Comparison of ENCODE assay signal across 10 cellular contexts in genomic region chrX:154719132-154719675, GRCh38. TPM values are rescaled to one million over a fixed set of nuclear protein-coding genes. Genes with fewer than 3 reads are reported as not detected.
DNase-seq lines count a peak whose midpoint lies in the region; ATAC-seq and TF ChIP-seq lines count a peak whose summit lies in the region.
"Had no signal": no experiment of that assay in that cellular context is flagged by ENCODE, and none has a peak within 500 bp of the region (broad histone marks: within the 10 kb centered on the region; RNA-seq: fewer than 3 reads in every experiment).

No MANE protein-coding gene starts in this region.

- TF ChIP-seq CTCF in AG04450 (IDR thresholded peaks at IDR 0.05; ENCODE audit: low read depth, low read length) (no peak), Loucy (conservative IDR thresholded peaks at IDR 0.05; ENCODE audit: low read length) (no peak), progenitor cell of endocrine pancreas (IDR thresholded peaks at IDR 0.05; ENCODE audit: unreplicated experiment) (no peak)

- DNase-seq in AG04450 (ENCODE audit: low read depth, low spot score): no peak
- peak; percentile 61 for DNase-seq in activated CD4-positive, alpha-beta memory T cell treated with anti-CD3 and anti-CD28 coated beads, Interleukin-2, amount 10 ng/mL, durations not matched to agents 7 days and 5 days
- DNase-seq in right cardiac atrium: no peak
- no peak for DNase-seq in NCI-H1436 treated with DMSO at 0.1 percent for 48 hours (lab: John Stamatoyannopoulos, UW)
- DNase-seq in progenitor cell of endocrine pancreas (ENCODE audit: low spot score, unreplicated experiment): no peak
- DNase-seq: DMS153 had no signal

- no peaks in the 10 kb centered on the region for H3K9me3 ChIP-seq in AG04450 (ENCODE audit: control insufficient read depth, insufficient read depth, low read length)
- H3K9me3 ChIP-seq in Loucy (ENCODE audit: insufficient read depth, low read depth, low read length): no peaks in the 10 kb centered on the region
- no peaks in the 10 kb centered on the region for H3K9me3 ChIP-seq in right cardiac atrium (ENCODE audit: control insufficient read depth, low read length)

- H3K9me2 ChIP-seq in Loucy (replicated peaks; ENCODE audit: low read depth, low read length): no peaks in the 10 kb centered on the region

- POLR2A ChIA-PET in AG04450 (lab: Yijun Ruan, JAX): no interaction called here
- POLR2A ChIA-PET in activated CD4-positive, alpha-beta memory T cell treated with anti-CD3 and anti-CD28 coated beads, Interleukin-2, amount 10 ng/mL, durations not matched to agents 7 days and 5 days (lab: Charles Lee): interaction anchor here (1.4 to 4.8 kb wide), 6 partner anchors 9 to 43 kb away, joined by 4 to 32 read pairs (median 10); partner anchors contain the start of genes DKC1 and GAB3

- 60% methylated on average over 6 of the region's 6 CpGs for WGBS in right cardiac atrium

- peaks cover 80% of the 10 kb centered on the region for H3K4me1 Mint-ChIP-seq in activated CD4-positive, alpha-beta memory T cell treated with anti-CD3 and anti-CD28 coated beads, Interleukin-2, amount 10 ng/mL, durations not matched to agents 7 days and 5 days
- no peaks in the 10 kb centered on the region for H3K4me1 Mint-ChIP-seq in progenitor cell of endocrine pancreas (ENCODE audit: low read depth)

- H3K27ac ChIP-seq in AG04450 (ENCODE audit: low read depth, low read length) (peak overlapping the region; percentile 31), right cardiac atrium (ENCODE audit: low read length) (peak overlapping the region; percentile 12)
- H3K27ac ChIP-seq: SK-N-MC had no signal

- H3K27me3 Mint-ChIP-seq in activated CD4-positive, alpha-beta memory T cell treated with anti-CD3 and anti-CD28 coated beads, Interleukin-2, amount 10 ng/mL, durations not matched to agents 7 days and 5 days: no peaks in the 10 kb centered on the region
- no peaks in the 10 kb centered on the region for H3K27me3 Mint-ChIP-seq in progenitor cell of endocrine pancreas

- H3F3A ChIP-seq in Loucy (ENCODE audit: low read depth): no peaks in the 10 kb centered on the region

- H3K9me3 Mint-ChIP-seq in activated CD4-positive, alpha-beta memory T cell treated with anti-CD3 and anti-CD28 coated beads, Interleukin-2, amount 10 ng/mL, durations not matched to agents 7 days and 5 days: peaks cover 7% of the 10 kb centered on the region
- H3K9me3 Mint-ChIP-seq in progenitor cell of endocrine pancreas (ENCODE audit: low read depth): peaks cover 16% of the 10 kb centered on the region

- H3K4me1 ChIP-seq in Loucy (ENCODE audit: insufficient read depth, low read length, poor library complexity, severe bottlenecking) (peaks cover 41% of the 10 kb centered on the region), right cardiac atrium (ENCODE audit: control insufficient read depth, insufficient read depth, low read length) (peaks cover 2% of the 10 kb centered on the region)

- intact Hi-C loops in right cardiac atrium (cut with DNase I): loop anchor here in 1 of 4 donors (5.0 kb wide), 1 partner anchor 33 kb away; the partner anchor contains the start of gene GAB3

- H3K27me3 ChIP-seq in AG04450 (ENCODE audit: control insufficient read depth, insufficient read depth, low read length) (no peaks in the 10 kb centered on the region), Loucy (ENCODE audit: insufficient read depth, low read length, poor library complexity, severe bottlenecking) (no peaks in the 10 kb centered on the region), right cardiac atrium (ENCODE audit: control insufficient read depth, insufficient read depth) (no peaks in the 10 kb centered on the region)

- H3K79me2 ChIP-seq in Loucy (ENCODE audit: insufficient read depth, low read length): 0 out of 2 replicates have a peak, but pooled peaks cover 5% of the 10 kb centered on the region

- H3K9ac ChIP-seq in Loucy (ENCODE audit: low read depth, low read length, poor library complexity, severe bottlenecking): peak overlapping the region; percentile 70

- H3K4me3 Mint-ChIP-seq in activated CD4-positive, alpha-beta memory T cell treated with anti-CD3 and anti-CD28 coated beads, Interleukin-2, amount 10 ng/mL, durations not matched to agents 7 days and 5 days: no peak overlapping the region
- no peak overlapping the region for H3K4me3 Mint-ChIP-seq in progenitor cell of endocrine pancreas (ENCODE audit: low read depth)

- no peaks in the 10 kb centered on the region for H3K36me3 ChIP-seq in Loucy (ENCODE audit: insufficient read depth, low read length)

- H3K4me2 ChIP-seq in Loucy (ENCODE audit: low read depth, low read length, poor library complexity, severe bottlenecking): peak overlapping the region; percentile 83

- ATAC-seq in right cardiac atrium (no peak), GM21576 (IDR thresholded peaks at IDR 0.05; ENCODE audit: unreplicated experiment) (no peak), GM19324 (IDR thresholded peaks at IDR 0.05; ENCODE audit: low FRiP score, unreplicated experiment) (no peak)

- peak overlapping the region; percentile 85 for H3K27ac Mint-ChIP-seq in activated CD4-positive, alpha-beta memory T cell treated with anti-CD3 and anti-CD28 coated beads, Interleukin-2, amount 10 ng/mL, durations not matched to agents 7 days and 5 days
- H3K27ac Mint-ChIP-seq in progenitor cell of endocrine pancreas: no peak overlapping the region

- H3K36me3 Mint-ChIP-seq in activated CD4-positive, alpha-beta memory T cell treated with anti-CD3 and anti-CD28 coated beads, Interleukin-2, amount 10 ng/mL, durations not matched to agents 7 days and 5 days (ENCODE audit: low read depth): peaks cover 24% of the 10 kb centered on the region
- no peaks in the 10 kb centered on the region for H3K36me3 Mint-ChIP-seq in progenitor cell of endocrine pancreas (ENCODE audit: insufficient read depth)

- H3K4me3 ChIP-seq in AG04450 (ENCODE audit: low read depth, low read length): no peak overlapping the region
- peak overlapping the region; percentile 18 for H3K4me3 ChIP-seq in Loucy (ENCODE audit: low read length, poor library complexity, severe bottlenecking)
- no peak overlapping the region for H3K4me3 ChIP-seq in right cardiac atrium (ENCODE audit: low read length)
- H3K4me3 ChIP-seq: SK-N-MC had no signal

- CTCF ChIA-PET in AG04450 (lab: Charles Lee): interaction anchor here (0.9 to 1.3 kb wide), 4 partner anchors 13 to 31 kb away, joined by 3 read pairs; no protein-coding TSS in a partner anchor
- CTCF ChIA-PET in activated CD4-positive, alpha-beta memory T cell treated with anti-CD3 and anti-CD28 coated beads, Interleukin-2, amount 10 ng/mL, durations not matched to agents 7 days and 5 days (lab: Charles Lee): interaction anchor here (0.9 to 5.0 kb wide), 6 partner anchors 11 to 43 kb away, joined by 3 to 71 read pairs (median 4); partner anchors contain the start of genes DKC1 and GAB3

- H4K20me1 ChIP-seq in Loucy (ENCODE audit: insufficient read depth, low read length, poor library complexity, severe bottlenecking): no peaks in the 10 kb centered on the region

- no peak overlapping the region for H2AFZ ChIP-seq in Loucy (ENCODE audit: low read length)

RNA-seq across cellular contexts. Expression of gene GAB3, which starts 31.7 kb away (rescaled TPM):
- 2.5 and 2.8 TPM in 2 replicates for polyA plus RNA-seq in AG04450 (2011; rRNA removed)
- polyA minus RNA-seq in AG04450 (2011; rRNA and poly(A)+ RNA removed): 3.7 and 5.1 TPM in 2 replicates
- 10 to 100 TPM; 10.5 to 12.0 TPM for total RNA-seq in activated CD4-positive, alpha-beta memory T cell treated with anti-CD3 and anti-CD28 coated beads, Interleukin-2, amount 10 ng/mL, durations not matched to agents 7 days and 5 days
- total RNA-seq in right cardiac atrium: 10 to 100 TPM in 3 of 4 donors, 1 to 10 TPM in 1; 7.8 to 14.4 (median 11.4) TPM
- 4.7 TPM for polyA plus RNA-seq in right cardiac atrium
- total RNA-seq in progenitor cell of endocrine pancreas: 0.13 and 0.14 TPM in 2 replicates

RNA-seq across cellular contexts. Expression of gene DKC1, which starts 43.5 kb away (rescaled TPM):
- polyA plus RNA-seq in AG04450 (2011; rRNA removed) (41.5 and 50.5 TPM in 2 replicates), right cardiac atrium (14.0 TPM)
- polyA minus RNA-seq in AG04450 (2011; rRNA and poly(A)+ RNA removed): 39.4 and 47.1 TPM in 2 replicates
- total RNA-seq in activated CD4-positive, alpha-beta memory T cell treated with anti-CD3 and anti-CD28 coated beads, Interleukin-2, amount 10 ng/mL, durations not matched to agents 7 days and 5 days: 10 to 100 TPM; 46.8 to 50.4 TPM
- total RNA-seq in right cardiac atrium (10 to 100 TPM; 18.7 to 27.0 (median 21.4) TPM), progenitor cell of endocrine pancreas (58.5 and 61.0 TPM in 2 replicates)
